22 cellular contexts compared by ENCODE assay signal in the genomic region with DNA sequence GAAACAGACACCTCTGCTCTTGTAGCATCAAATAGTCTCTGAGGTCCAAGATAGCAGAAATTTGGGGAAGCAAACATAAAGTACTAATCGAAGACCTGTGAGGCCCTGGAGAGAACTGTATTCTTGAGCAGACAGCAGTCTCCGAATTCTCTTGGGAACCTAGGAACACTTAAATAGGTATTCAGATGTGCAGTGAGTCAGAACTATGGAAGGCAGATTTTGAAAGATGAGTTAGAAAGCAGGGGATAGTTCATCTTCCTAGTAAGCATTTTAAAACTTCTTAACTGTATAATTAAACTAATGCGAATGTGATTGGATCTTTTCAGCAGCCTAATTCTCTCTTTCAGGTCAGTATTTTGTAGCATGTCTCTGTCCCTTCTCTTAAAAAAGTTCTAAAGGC.
"Had no signal": no experiment of that assay in that cellular context is flagged by ENCODE, and none has a peak within 500 bp of the region (broad histone marks: within the 10 kb centered on the region; RNA-seq: fewer than 3 reads in every experiment).

No MANE protein-coding gene starts in this region.

- H3K4me3 ChIP-seq: adrenal gland, body of pancreas had no signal

- H3K9me3 ChIP-seq: adrenal gland, body of pancreas had no signal

- H3K36me3 Mint-ChIP-seq: activated naive CD4-positive, alpha-beta T cell treated with anti-CD3 and anti-CD28 coated beads, Interleukin-2, amount 10 ng/mL, durations not matched to agents 7 days and 5 days; activated naive CD8-positive, alpha-beta T cell treated with anti-CD3 and anti-CD28 coated beads for 36 hours had no signal

- H3K27ac ChIP-seq: adrenal gland, body of pancreas, KMS-11, WERI-Rb-1 had no signal

- H3K9me3 Mint-ChIP-seq: activated CD4-positive, alpha-beta memory T cell treated with anti-CD3 and anti-CD28 coated beads, Interleukin-2, amount 10 ng/mL, durations not matched to agents 7 days and 5 days; activated naive CD4-positive, alpha-beta T cell treated with anti-CD3 and anti-CD28 coated beads, Interleukin-2, amount 10 ng/mL, durations not matched to agents 7 days and 5 days; activated naive CD8-positive, alpha-beta T cell treated with anti-CD3 and anti-CD28 coated beads for 36 hours; activated T-helper 17 cell treated with anti-CD3 and anti-CD28 coated beads, Interleukin-2, amount 50 U/mL, for 72 hours; central memory CD8-positive, alpha-beta T cell had no signal

- H3K4me1 Mint-ChIP-seq: activated CD4-positive, alpha-beta memory T cell treated with anti-CD3 and anti-CD28 coated beads, Interleukin-2, amount 10 ng/mL, durations not matched to agents 7 days and 5 days; activated naive CD4-positive, alpha-beta T cell treated with anti-CD3 and anti-CD28 coated beads, Interleukin-2, amount 10 ng/mL, durations not matched to agents 7 days and 5 days; activated naive CD8-positive, alpha-beta T cell treated with anti-CD3 and anti-CD28 coated beads for 36 hours; activated T-helper 17 cell treated with anti-CD3 and anti-CD28 coated beads, Interleukin-2, amount 50 U/mL, for 72 hours; central memory CD8-positive, alpha-beta T cell had no signal

- H3K4me1 ChIP-seq: adrenal gland, body of pancreas had no signal

- DNase-seq: activated CD4-positive, alpha-beta memory T cell treated with anti-CD3 and anti-CD28 coated beads, Interleukin-2, amount 10 ng/mL, durations not matched to agents 7 days and 5 days; activated CD4-positive, alpha-beta T cell treated with anti-CD3 and anti-CD28 coated beads for 36 hours; activated CD4-positive, alpha-beta T cell treated with anti-CD3 and anti-CD28 coated beads, Interleukin-2, amount 50 U/mL, for 1 hour; activated gamma-delta T cell; activated naive CD4-positive, alpha-beta T cell treated with anti-CD3 and anti-CD28 coated beads, Interleukin-2, amount 10 ng/mL, durations not matched to agents 7 days and 5 days; activated naive CD8-positive, alpha-beta T cell treated with anti-CD3 and anti-CD28 coated beads for 36 hours; activated T-cell treated with anti-CD3 and anti-CD28 coated beads for 4 hours; activated T-cell treated with anti-CD3 and anti-CD28 coated beads, Interleukin-2, amount 50 U/mL, for 48 hours; adrenal gland; aorta; body of pancreas; NCI-H1092 treated with DMSO at 0.1 percent for 48 hours; NCI-H1417 treated with DMSO at 0.1 percent for 48 hours; NCI-H1694; NCI-H2029 treated with DMSO at 0.1 percent for 48 hours; NCI-H446; SIG-M5; T-helper 1 cell; WERI-Rb-1 had no signal

- ATAC-seq: activated CD4-positive, alpha-beta T cell treated with anti-CD3 and anti-CD28 coated beads for 36 hours; activated T-helper 17 cell treated with anti-CD3 and anti-CD28 coated beads, Interleukin-2, amount 50 U/mL, for 72 hours; body of pancreas had no signal

- H3K4me3 Mint-ChIP-seq: activated CD4-positive, alpha-beta memory T cell treated with anti-CD3 and anti-CD28 coated beads, Interleukin-2, amount 10 ng/mL, durations not matched to agents 7 days and 5 days; activated CD4-positive, alpha-beta T cell treated with anti-CD3 and anti-CD28 coated beads for 36 hours; activated naive CD4-positive, alpha-beta T cell treated with anti-CD3 and anti-CD28 coated beads, Interleukin-2, amount 10 ng/mL, durations not matched to agents 7 days and 5 days; activated naive CD8-positive, alpha-beta T cell treated with anti-CD3 and anti-CD28 coated beads for 36 hours; activated T-helper 17 cell treated with anti-CD3 and anti-CD28 coated beads, Interleukin-2, amount 50 U/mL, for 72 hours; central memory CD8-positive, alpha-beta T cell had no signal

- H3K27ac Mint-ChIP-seq: activated CD4-positive, alpha-beta memory T cell treated with anti-CD3 and anti-CD28 coated beads, Interleukin-2, amount 10 ng/mL, durations not matched to agents 7 days and 5 days; activated CD4-positive, alpha-beta T cell treated with anti-CD3 and anti-CD28 coated beads for 36 hours; activated naive CD4-positive, alpha-beta T cell treated with anti-CD3 and anti-CD28 coated beads, Interleukin-2, amount 10 ng/mL, durations not matched to agents 7 days and 5 days; activated naive CD8-positive, alpha-beta T cell treated with anti-CD3 and anti-CD28 coated beads for 36 hours; activated T-helper 17 cell treated with anti-CD3 and anti-CD28 coated beads, Interleukin-2, amount 50 U/mL, for 72 hours had no signal

- H3K27me3 Mint-ChIP-seq: activated CD4-positive, alpha-beta memory T cell treated with anti-CD3 and anti-CD28 coated beads, Interleukin-2, amount 10 ng/mL, durations not matched to agents 7 days and 5 days; activated CD4-positive, alpha-beta T cell treated with anti-CD3 and anti-CD28 coated beads for 36 hours; activated naive CD4-positive, alpha-beta T cell treated with anti-CD3 and anti-CD28 coated beads, Interleukin-2, amount 10 ng/mL, durations not matched to agents 7 days and 5 days; activated naive CD8-positive, alpha-beta T cell treated with anti-CD3 and anti-CD28 coated beads for 36 hours; activated T-helper 17 cell treated with anti-CD3 and anti-CD28 coated beads, Interleukin-2, amount 50 U/mL, for 72 hours; central memory CD8-positive, alpha-beta T cell had no signal

- H3K36me3 ChIP-seq: adrenal gland, WERI-Rb-1 had no signal

- H3K27me3 ChIP-seq: adrenal gland, body of pancreas had no signal

- H3K4me2 ChIP-seq: KMS-11 had no signal
